Comparison of ENCODE assay signal across 8 cellular contexts in genomic region chr12:32273712-32274111, GRCh38.
DNase-seq lines count a peak whose midpoint lies in the region; ATAC-seq and TF ChIP-seq lines count a peak whose summit lies in the region.

No MANE protein-coding gene starts in this region.

- no peaks in the 10 kb centered on the region for H3K27me3 ChIP-seq in heart right ventricle

- peaks cover 2 to 23% (median 16%) of the 10 kb centered on the region in 9 donors for H3K4me1 ChIP-seq in heart right ventricle

- H3K36me3 ChIP-seq in KOPT-K1 (ENCODE audit: insufficient read depth, low read length) (no peaks in the 10 kb centered on the region), heart right ventricle (no peaks in the 10 kb centered on the region)

- peak; percentile 80 for ATAC-seq in GM21576 (IDR thresholded peaks at IDR 0.05; ENCODE audit: unreplicated experiment)
- ATAC-seq in activated naive CD4-positive, alpha-beta T cell treated with anti-CD3 and anti-CD28 coated beads, Interleukin-2, amount 50 U/mL, for 72 hours, result peak; percentile 71 to 89
- ATAC-seq in heart right ventricle, result no peak

- intact Hi-C loops in lower leg skin (cut with DNase I; ENCODE audit: low total_unique reads) (no loop called here), heart right ventricle (cut with DNase I) (no loop called here)

- peaks cover 0 to 5% of the 10 kb centered on the region in 2 donors for H3K9me3 Mint-ChIP-seq in activated naive CD4-positive, alpha-beta T cell treated with anti-CD3 and anti-CD28 coated beads, Interleukin-2, amount 50 U/mL, for 72 hours

- peak overlapping the region; percentile 86 to 96 for H3K27ac Mint-ChIP-seq in activated naive CD4-positive, alpha-beta T cell treated with anti-CD3 and anti-CD28 coated beads, Interleukin-2, amount 50 U/mL, for 72 hours

- in situ Hi-C loops in GM13976 (cut with MboI; ENCODE audit: low sequenced_read_pairs, unreplicated experiment), result no loop called here

- TF ChIP-seq CTCF in GM13976 (IDR thresholded peaks at IDR 0.05; ENCODE audit: borderline replicate concordance, control extremely low read depth, extremely low read depth, insufficient read depth, missing control alignments), result no peak
- TF ChIP-seq CTCF in lower leg skin (IDR thresholded peaks at IDR 0.05), result no peak
- no peak for TF ChIP-seq CTCF in heart right ventricle (IDR thresholded peaks at IDR 0.05)

- WGBS in lower leg skin, 2 donors, result 80% methylated on average over 7 of the region's 7 CpGs
- WGBS in heart right ventricle, 2 donors, result 79 to 80% methylated on average over 7 of the region's 7 CpGs

- DNase-seq in GM13976 (ENCODE audit: low spot score) (peak; percentile 66), lower leg skin (ENCODE audit: low spot score in 2 of 2) (no peak), SHP77 treated with DMSO at 0.1 percent for 48 hours (lab: John Stamatoyannopoulos, UW) (no peak), heart right ventricle (no peak)
- DNase-seq in activated naive CD4-positive, alpha-beta T cell treated with anti-CD3 and anti-CD28 coated beads, Interleukin-2, amount 50 U/mL, for 72 hours (ENCODE audit: low spot score in 2 of 2), result peak in 1 of 2 donors; percentile 27
- DNase-seq in stimulated activated CD8-positive, alpha-beta memory T cell treated with anti-CD3 and anti-CD28 coated beads, Interleukin-12 subunit alpha, Interleukin-12 subunit beta, amount 100 ng/mL, for 4 hours (ENCODE audit: low read depth), result peak; percentile 22

- H3K9me3 ChIP-seq in KOPT-K1 (ENCODE audit: insufficient read depth, low read length, poor library complexity, severe bottlenecking), result no peaks in the 10 kb centered on the region
- H3K9me3 ChIP-seq in heart right ventricle, result no peaks in the 10 kb centered on the region

- H3K27ac ChIP-seq in KOPT-K1 (ENCODE audit: low read depth, low read length, poor library complexity, severe bottlenecking) (peak overlapping the region; percentile 52), heart right ventricle (no peak overlapping the region)

- no peak for TF ChIP-seq POLR2A in lower leg skin (IDR thresholded peaks at IDR 0.05)

- no peak overlapping the region for H3K4me3 ChIP-seq in lower leg skin (ENCODE audit: low read depth, poor library complexity, severe bottlenecking)
- H3K4me3 ChIP-seq in heart right ventricle, result no peak overlapping the region

- H3K36me3 Mint-ChIP-seq in activated naive CD4-positive, alpha-beta T cell treated with anti-CD3 and anti-CD28 coated beads, Interleukin-2, amount 50 U/mL, for 72 hours, result no peaks in the 10 kb centered on the region

Comparison
In these comparisons a context has a peak if more than half of its experiments do, and no peak if none do; other contexts are left out.
1. DNase-seq: peak in GM13976 (single experiment) and stimulated activated CD8-positive, alpha-beta memory T cell treated with anti-CD3 and anti-CD28 coated beads, Interleukin-12 subunit alpha, Interleukin-12 subunit beta, amount 100 ng/mL, for 4 hours (single experiment); none in lower leg skin (0 of 2), SHP77 treated with DMSO at 0.1 percent for 48 hours (single experiment) and heart right ventricle (0 of 2).
2. ATAC-seq: peak in GM21576 (single experiment) and activated naive CD4-positive, alpha-beta T cell treated with anti-CD3 and anti-CD28 coated beads, Interleukin-2, amount 50 U/mL, for 72 hours (2 of 2); none in heart right ventricle (0 of 8).